In genomic region chr9:6024035-6024554, GRCh38 we compare ENCODE assay signal across 9 cellular contexts. TPM values are rescaled to one million over a fixed set of nuclear protein-coding genes. Genes with fewer than 3 reads are reported as not detected.
A peak's percentile ranks its signal among the peaks of the same experiment; 100 is the strongest.
DNase-seq lines count a peak whose midpoint lies in the region; ATAC-seq and TF ChIP-seq lines count a peak whose summit lies in the region.
"Had no signal": no experiment of that assay in that cellular context is flagged by ENCODE, and none has a peak within 500 bp of the region (broad histone marks: within the 10 kb centered on the region; RNA-seq: fewer than 3 reads in every experiment).

No MANE protein-coding gene starts in this region.

- no peak overlapping the region for H3K4me3 Mint-ChIP-seq in CD8-positive, alpha-beta T cell

- peak in 2 of 7 experiments; percentile 5 to 18 for DNase-seq in CD8-positive, alpha-beta T cell
- DNase-seq in UCSD-AML1 (lab: John Stamatoyannopoulos, UW; ENCODE audit: unreplicated experiment) (peak; percentile 16), hepatocyte (ENCODE audit: low spot score) (peak; percentile 11), tibial artery (no peak), NCI-H2081 treated with DMSO at 0.1 percent for 48 hours (lab: John Stamatoyannopoulos, UW) (no peak), ecto neural progenitor cell (ENCODE audit: low spot score) (no peak)

- peaks cover 3% of the 10 kb centered on the region for H3K4me1 ChIP-seq in CD8-positive, alpha-beta T cell (ENCODE audit: insufficient read depth, low read length)
- H3K4me1 ChIP-seq in hepatocyte (ENCODE audit: insufficient read depth) = no peaks in the 10 kb centered on the region
- no peaks in the 10 kb centered on the region for H3K4me1 ChIP-seq in tibial artery
- H3K4me1 ChIP-seq: SJCRH30 had no signal

- no peaks in the 10 kb centered on the region for H3K36me3 ChIP-seq in CD8-positive, alpha-beta T cell (ENCODE audit: insufficient read depth, low read length)
- H3K36me3 ChIP-seq in hepatocyte (replicated peaks; ENCODE audit: insufficient read depth, low read depth) (no peaks in the 10 kb centered on the region), tibial artery (no peaks in the 10 kb centered on the region)
- H3K36me3 ChIP-seq: SJCRH30 had no signal

- H3K9me3 ChIP-seq in CD8-positive, alpha-beta T cell (ENCODE audit: low read length) = no peaks in the 10 kb centered on the region
- no peaks in the 10 kb centered on the region for H3K9me3 ChIP-seq in hepatocyte (ENCODE audit: low read depth)
- no peaks in the 10 kb centered on the region for H3K9me3 ChIP-seq in tibial artery
- H3K9me3 ChIP-seq: SJCRH30 had no signal

- H3K9me3 Mint-ChIP-seq in CD8-positive, alpha-beta T cell = no peaks in the 10 kb centered on the region

- POLR2A ChIA-PET in CD8-positive, alpha-beta T cell (lab: Charles Lee) = interaction anchor here (0.6 to 1.8 kb wide), 3 partner anchors 9 to 206 kb away, joined by 4 to 10 read pairs (median 7); partner anchors contain the start of gene RANBP6

- peak; percentile 96 for ATAC-seq in CD8-positive, alpha-beta T cell
- ATAC-seq in GM18498 (IDR thresholded peaks at IDR 0.05; ENCODE audit: unreplicated experiment) = peak; percentile 70
- peak; percentile 64 for ATAC-seq in HG03521 (IDR thresholded peaks at IDR 0.05; ENCODE audit: unreplicated experiment)

- peak overlapping the region; percentile 72 for H2AFZ ChIP-seq in hepatocyte

- no peak overlapping the region for H3K4me3 ChIP-seq in CD8-positive, alpha-beta T cell (ENCODE audit: low read depth, low read length)
- H3K4me3 ChIP-seq in hepatocyte = no peak overlapping the region
- H3K4me3 ChIP-seq in tibial artery = no peak overlapping the region
- H3K4me3 ChIP-seq: SJCRH30 had no signal

- intact Hi-C loops in CD8-positive, alpha-beta T cell (cut with DNase I, micrococcal nuclease) = loop anchor here in 1 of 2 experiments (5.0 kb wide), 1 partner anchor 37 kb away; no protein-coding TSS in a partner anchor
- intact Hi-C loops in tibial artery (cut with DNase I; ENCODE audit: low total_unique reads) = no loop called here

- H3K27me3 ChIP-seq in CD8-positive, alpha-beta T cell (ENCODE audit: insufficient read depth, low read length) = no peaks in the 10 kb centered on the region
- H3K27me3 ChIP-seq in hepatocyte (no peaks in the 10 kb centered on the region), tibial artery (no peaks in the 10 kb centered on the region)
- H3K27me3 ChIP-seq: SJCRH30 had no signal

- CTCF ChIA-PET in CD8-positive, alpha-beta T cell (lab: Charles Lee) = interaction anchor here (0.9 to 1.7 kb wide), 9 partner anchors 8 to 138 kb away, joined by 3 to 9 read pairs (median 3); partner anchors contain the start of gene RANBP6

- 52% methylated on average over 4 of the region's 4 CpGs for WGBS in hepatocyte (ENCODE audit: low lambda C conversion rate, missing lambda C conversion rate)

- peaks cover 6% of the 10 kb centered on the region for H3K27me3 Mint-ChIP-seq in CD8-positive, alpha-beta T cell (ENCODE audit: low read depth)

- no peaks in the 10 kb centered on the region for H4K20me1 ChIP-seq in hepatocyte (ENCODE audit: insufficient read depth, poor library complexity, severe bottlenecking)

- no peaks in the 10 kb centered on the region for H3K79me2 ChIP-seq in hepatocyte

- peaks cover 4% of the 10 kb centered on the region for H3K4me1 Mint-ChIP-seq in CD8-positive, alpha-beta T cell (ENCODE audit: low read depth)

- no peaks in the 10 kb centered on the region for H3K9me2 ChIP-seq in hepatocyte (replicated peaks; ENCODE audit: insufficient read depth)

- H3K27ac Mint-ChIP-seq in CD8-positive, alpha-beta T cell = no peak overlapping the region

- H3K27ac ChIP-seq in CD8-positive, alpha-beta T cell (ENCODE audit: low read depth, low read length) = no peak overlapping the region
- H3K27ac ChIP-seq in hepatocyte (no peak overlapping the region), tibial artery (no peak overlapping the region)
- H3K27ac ChIP-seq: SJCRH30 had no signal

- peak overlapping the region; percentile 39 for H3K4me2 ChIP-seq in hepatocyte

- no peaks in the 10 kb centered on the region for H3K36me3 Mint-ChIP-seq in CD8-positive, alpha-beta T cell

- TF ChIP-seq CTCF in CD8-positive, alpha-beta T cell (IDR thresholded peaks at IDR 0.05) = peak; percentile 55
- TF ChIP-seq CTCF in hepatocyte (IDR thresholded peaks at IDR 0.05; ENCODE audit: poor library complexity) (peak; percentile 35), tibial artery (IDR thresholded peaks at IDR 0.05) (peak; percentile 23 to 40)

RNA-seq across cellular contexts. Expression of gene RANBP6, which starts 8.7 kb away (rescaled TPM):
- total RNA-seq in CD8-positive, alpha-beta T cell = 10 to 100 TPM; 38.1 to 39.7 TPM
- total RNA-seq in hepatocyte = 25.9 and 29.6 TPM in 2 replicates
- 7.5 and 8.2 TPM in 2 replicates for polyA plus RNA-seq in hepatocyte

Comparison
In these comparisons a context has a peak if more than half of its experiments do, and no peak if none do; other contexts are left out.
1. DNase-seq: peak in UCSD-AML1 (single experiment) and hepatocyte (single experiment); none in tibial artery (0 of 2), NCI-H2081 treated with DMSO at 0.1 percent for 48 hours (single experiment) and ecto neural progenitor cell (single experiment).
2. Peak in every context shown above with its lines, with median percentiles within 50 percentile points of each other: ATAC-seq and CTCF ChIP-seq.